In the genomic region with DNA sequence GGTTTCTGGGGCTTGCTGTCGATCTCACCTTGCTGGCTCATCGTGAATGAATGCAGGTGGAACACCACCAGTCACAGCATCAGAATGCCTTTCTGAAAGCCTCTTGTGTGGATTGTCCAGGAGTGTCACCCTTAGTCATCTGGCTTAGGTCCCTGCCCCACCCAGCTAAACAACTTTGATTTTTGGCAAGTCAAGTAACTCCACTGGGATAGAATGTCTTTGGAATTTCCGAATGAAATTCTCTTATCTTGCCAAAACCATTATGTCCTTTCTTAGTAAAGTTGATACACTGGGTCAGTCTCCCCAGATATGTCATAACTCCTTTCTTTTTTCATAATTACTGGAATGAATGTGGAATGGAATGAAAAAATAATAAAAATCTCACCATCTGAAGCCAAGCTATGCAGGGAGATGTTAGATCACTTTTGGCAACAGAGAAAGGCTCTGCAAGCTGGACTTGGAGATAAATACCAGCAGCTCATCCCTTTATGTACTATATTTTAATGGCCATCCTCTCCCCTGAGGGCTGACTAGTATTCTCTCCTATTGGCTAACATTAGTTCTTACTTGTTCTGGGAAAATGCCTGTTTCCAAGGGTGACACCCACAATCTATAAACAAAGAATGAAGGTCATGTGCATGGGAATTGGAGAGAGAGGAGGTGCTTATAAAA, we compare ENCODE assay signal across 11 cellular contexts. TPM values are rescaled to one million over a fixed set of nuclear protein-coding genes. Genes with fewer than 3 reads are reported as not detected.
DNase-seq lines count a peak whose midpoint lies in the region; TF ChIP-seq lines count a peak whose summit lies in the region.
"Had no signal": no experiment of that assay in that cellular context is flagged by ENCODE, and none has a peak within 500 bp of the region (broad histone marks: within the 10 kb centered on the region; RNA-seq: fewer than 3 reads in every experiment).

No MANE protein-coding gene starts in this region.

- H3K27ac ChIP-seq in osteoblast (ENCODE audit: low read depth, low read length): peak overlapping the region; percentile 76
- no peak overlapping the region for H3K27ac ChIP-seq in dorsolateral prefrontal cortex

- intact Hi-C loops in Calu3 (cut with micrococcal nuclease; ENCODE audit: unreplicated experiment) (loop anchor here (1.0 to 2.0 kb wide), 3 partner anchors 10 to 77 kb away; no protein-coding TSS in a partner anchor), dorsolateral prefrontal cortex (cut with DNase I) (no loop called here)

- TF ChIP-seq CTCF in Calu3 (IDR thresholded peaks at IDR 0.05; ENCODE audit: unreplicated experiment): no peak
- TF ChIP-seq CTCF in fibroblast of pulmonary artery (IDR thresholded peaks at IDR 0.05; ENCODE audit: low read length, missing control alignments): no peak
- TF ChIP-seq CTCF in osteoblast (IDR thresholded peaks at IDR 0.05; ENCODE audit: extremely low read depth, low read depth, low read length): no peak
- no peak for TF ChIP-seq CTCF in dorsolateral prefrontal cortex (IDR thresholded peaks at IDR 0.05 in 54 of 56, conservative IDR thresholded peaks at IDR 0.05 in 2 of 56; ENCODE audit: low read depth in 1 of 56, partially characterized antibody in 56 of 56)

- H3K27ac Mint-ChIP-seq in Calu3 (ENCODE audit: unreplicated experiment): peak overlapping the region; percentile 99

- H2AFZ ChIP-seq in osteoblast (ENCODE audit: low read length): no peak overlapping the region

- H3K4me3 ChIP-seq in fibroblast of pulmonary artery (replicated peaks; ENCODE audit: low read depth, low read length) (no peak overlapping the region), osteoblast (ENCODE audit: insufficient read depth, low read length) (no peak overlapping the region), dorsolateral prefrontal cortex (no peak overlapping the region)

- H3K4me1 Mint-ChIP-seq in Calu3 (ENCODE audit: low read depth, unreplicated experiment): peaks cover 70% of the 10 kb centered on the region

- peak; percentile 84 for DNase-seq in Calu3
- peak; percentile 82 for DNase-seq in RPMI7951 (ENCODE audit: low read depth)
- DNase-seq in fibroblast of pulmonary artery (ENCODE audit: low read depth): peak; percentile 76
- DNase-seq in osteoblast (ENCODE audit: insufficient read length, low spot score, missing footprints): peak; percentile 88
- no peak for DNase-seq in HUDEP-2 (lab: John Stamatoyannopoulos, UW; ENCODE audit: unreplicated experiment in 76 of 76)
- DNase-seq in midbrain (lab: John Stamatoyannopoulos, UW): no peak
- DNase-seq in stimulated activated naive CD4-positive, alpha-beta T cell (lab: John Stamatoyannopoulos, UW): no peak
- DNase-seq in dorsolateral prefrontal cortex: no peak
- DNase-seq: activated effector memory CD4-positive, alpha-beta T cell treated with Interleukin-2 at 50 U/mL for 16 hours; NCI-H2029 treated with DMSO at 0.1 percent for 48 hours; T-helper 2 cell had no signal

- no peaks in the 10 kb centered on the region for H3K9me3 ChIP-seq in osteoblast (ENCODE audit: low read depth, low read length)

- H3K36me3 Mint-ChIP-seq in Calu3 (ENCODE audit: insufficient read depth, unreplicated experiment): peaks cover 38% of the 10 kb centered on the region

- H3K9me3 Mint-ChIP-seq in Calu3 (ENCODE audit: low read depth, unreplicated experiment): no peaks in the 10 kb centered on the region

- no peaks in the 10 kb centered on the region for H4K20me1 ChIP-seq in osteoblast (ENCODE audit: insufficient read depth, low read length)

- BruUV-seq in Calu3 (replicated peaks; lab: Mats Ljungman, UMichigan): no TSS peak

- no peaks in the 10 kb centered on the region for H3K27me3 ChIP-seq in osteoblast (ENCODE audit: insufficient read depth, low read length)
- peaks cover 0 to 11% (median 0%) of the 10 kb centered on the region in 45 donors for H3K27me3 ChIP-seq in dorsolateral prefrontal cortex

- peak overlapping the region; percentile 61 for H3K4me3 Mint-ChIP-seq in Calu3 (ENCODE audit: low read depth, unreplicated experiment)

- CTCF ChIA-PET in Calu3 (lab: Charles Lee): interaction anchor here (0.9 to 2.1 kb wide), 5 partner anchors 11 to 83 kb away, joined by 3 to 6 read pairs (median 3); a partner anchor contains a TSS

- H3K79me2 ChIP-seq in osteoblast (ENCODE audit: insufficient read depth, low read length): no peaks in the 10 kb centered on the region

- peaks cover 39% of the 10 kb centered on the region for H3K4me1 ChIP-seq in osteoblast (ENCODE audit: insufficient read depth, low read length)

- no peaks in the 10 kb centered on the region for H3K27me3 Mint-ChIP-seq in Calu3 (ENCODE audit: unreplicated experiment)

- no peaks in the 10 kb centered on the region for H3K36me3 ChIP-seq in osteoblast (ENCODE audit: insufficient read depth, low read length)

- peak overlapping the region; percentile 47 for H3K4me2 ChIP-seq in osteoblast (ENCODE audit: insufficient read depth, low read length)

RNA-seq across cellular contexts. Expression of a gene that starts 35.4 kb away (rescaled TPM):
- 64.4 and 67.1 TPM in 2 replicates for total RNA-seq in Calu3 (2022)
- 10.8 and 13.0 TPM in 2 replicates for total RNA-seq in RPMI7951 (2014; rRNA removed; shearing (Covaris generic))
- 20.6 and 22.1 TPM in 2 replicates for total RNA-seq in osteoblast
- 10 to 100 TPM; 17.4 to 39.6 (median 27.9) TPM for total RNA-seq in dorsolateral prefrontal cortex

Comparison
In these comparisons a context has a peak if more than half of its experiments do, and no peak if none do; other contexts are left out.
1. DNase-seq: peak in Calu3 (single experiment), RPMI7951 (single experiment), fibroblast of pulmonary artery (single experiment) and osteoblast (single experiment); none in HUDEP-2 (0 of 76), midbrain (single experiment), stimulated activated naive CD4-positive, alpha-beta T cell (0 of 6) and dorsolateral prefrontal cortex (0 of 10).